ENCODE assay signal across 15 cellular contexts in the genomic region with DNA sequence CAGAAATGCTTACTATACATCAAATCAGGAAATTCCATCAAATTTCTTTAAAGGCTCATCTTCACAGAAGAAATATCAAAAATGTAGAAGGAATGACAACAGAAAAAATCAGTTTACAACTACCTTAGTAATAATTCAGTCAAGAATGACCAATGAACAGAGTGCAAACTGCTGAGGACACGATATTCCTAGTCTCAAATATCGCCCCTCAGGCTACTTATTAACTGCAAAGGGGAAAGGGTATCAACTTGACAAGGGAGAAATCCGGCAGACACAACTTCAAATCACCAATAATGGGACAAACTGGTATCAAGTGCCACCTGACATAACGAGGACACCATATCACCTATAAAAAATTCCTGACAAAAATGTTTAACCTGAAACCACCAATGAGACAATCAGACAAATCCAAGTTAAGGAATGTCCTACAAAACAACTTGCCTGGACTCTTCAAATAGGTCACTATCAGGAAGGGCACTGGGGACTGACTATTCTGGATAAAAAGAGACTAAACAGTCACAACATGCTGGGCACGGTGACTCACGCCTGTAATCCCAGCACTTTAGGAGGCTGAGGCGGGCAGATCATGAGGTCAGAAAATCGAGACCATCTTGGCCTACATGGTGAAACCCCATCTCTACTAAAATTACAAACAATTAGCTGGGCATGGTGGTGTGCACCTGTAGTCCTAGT. TPM values are rescaled to one million over a fixed set of nuclear protein-coding genes. Genes with fewer than 3 reads are reported as not detected.
DNase-seq lines count a peak whose midpoint lies in the region; ATAC-seq and TF ChIP-seq lines count a peak whose summit lies in the region.
"Had no signal": no experiment of that assay in that cellular context is flagged by ENCODE, and none has a peak within 500 bp of the region (broad histone marks: within the 10 kb centered on the region; RNA-seq: fewer than 3 reads in every experiment).

No MANE protein-coding gene starts in this region.

- no peak for ATAC-seq in GM21390 (IDR thresholded peaks at IDR 0.05; ENCODE audit: unreplicated experiment)

- intact Hi-C loops in CD4-positive, alpha-beta memory T cell (cut with micrococcal nuclease): no loop called here
- intact Hi-C loops in activated naive CD4-positive, alpha-beta T cell treated with anti-CD3 and anti-CD28 coated beads for 36 hours (cut with micrococcal nuclease): no loop called here

- H3K23ac ChIP-seq in trophoblast cell (ENCODE audit: low read length): no peak overlapping the region

- H3K79me1 ChIP-seq in trophoblast cell (ENCODE audit: low read length): peaks cover 4% of the 10 kb centered on the region

- no peak overlapping the region for H3K18ac ChIP-seq in trophoblast cell (ENCODE audit: low read length)

- POLR2A ChIA-PET in CD4-positive, alpha-beta memory T cell (lab: Charles Lee; ENCODE audit: partially characterized antibody): no interaction called here

- peak overlapping the region; percentile 13 for H3K4ac ChIP-seq in trophoblast cell (ENCODE audit: low read depth, low read length)

- no peaks in the 10 kb centered on the region for H3K9me3 Mint-ChIP-seq in CD4-positive, alpha-beta memory T cell
- H3K9me3 Mint-ChIP-seq in chondrocyte (ENCODE audit: low read depth) (no peaks in the 10 kb centered on the region), glutamatergic neuron (ENCODE audit: unreplicated experiment) (peaks cover 2% of the 10 kb centered on the region)
- no peaks in the 10 kb centered on the region for H3K9me3 Mint-ChIP-seq in activated naive CD4-positive, alpha-beta T cell treated with anti-CD3 and anti-CD28 coated beads for 36 hours

- H3K4me3 Mint-ChIP-seq in CD4-positive, alpha-beta memory T cell: no peak overlapping the region
- no peak overlapping the region for H3K4me3 Mint-ChIP-seq in chondrocyte (ENCODE audit: unreplicated experiment)
- H3K4me3 Mint-ChIP-seq in glutamatergic neuron (ENCODE audit: unreplicated experiment): peak overlapping the region; percentile 49
- no peak overlapping the region for H3K4me3 Mint-ChIP-seq in activated naive CD4-positive, alpha-beta T cell treated with anti-CD3 and anti-CD28 coated beads for 36 hours

- H3K79me2 ChIP-seq in trophoblast cell (ENCODE audit: control insufficient read depth, insufficient read depth, low read length, poor library complexity): no peaks in the 10 kb centered on the region

- no peak overlapping the region for H2AK5ac ChIP-seq in trophoblast cell (ENCODE audit: low read length)

- H3K4me1 ChIP-seq in CD4-positive, alpha-beta memory T cell (ENCODE audit: insufficient read depth, low read length): no peaks in the 10 kb centered on the region
- H3K4me1 ChIP-seq in trophoblast cell (ENCODE audit: control insufficient read depth in 1 of 2, insufficient read depth in 2 of 2, low read length in 2 of 2): peaks cover 2 to 5% of the 10 kb centered on the region in 2 experiments
- H3K4me1 ChIP-seq: BLaER1 had no signal

- peak overlapping the region in 4 of 7 donors; percentile 39 to 82 (median 62) for H3K27ac Mint-ChIP-seq in CD4-positive, alpha-beta memory T cell
- H3K27ac Mint-ChIP-seq in chondrocyte (ENCODE audit: unreplicated experiment): peak overlapping the region; percentile 54
- peak overlapping the region; percentile 17 for H3K27ac Mint-ChIP-seq in glutamatergic neuron (ENCODE audit: unreplicated experiment)
- no peak overlapping the region for H3K27ac Mint-ChIP-seq in activated naive CD4-positive, alpha-beta T cell treated with anti-CD3 and anti-CD28 coated beads for 36 hours

- no peak for DNase-seq in CD4-positive, alpha-beta memory T cell
- DNase-seq in chondrocyte (ENCODE audit: low spot score): no peak
- no peak for DNase-seq in glutamatergic neuron
- DNase-seq in trophoblast cell: peak; percentile 11 to 24
- DNase-seq in activated naive CD4-positive, alpha-beta T cell treated with anti-CD3 and anti-CD28 coated beads for 36 hours: no peak
- no peak for DNase-seq in NCI-H2171 treated with DMSO at 0.1 percent for 48 hours (lab: John Stamatoyannopoulos, UW)
- no peak for DNase-seq in ACHN
- DNase-seq: AML-193, DMS53, GF-D8, HCEC 1CT had no signal

- no peak overlapping the region for H4K8ac ChIP-seq in trophoblast cell (ENCODE audit: low read depth, low read length)

- no peaks in the 10 kb centered on the region for H3K27me3 Mint-ChIP-seq in CD4-positive, alpha-beta memory T cell
- H3K27me3 Mint-ChIP-seq in chondrocyte (ENCODE audit: low read depth): no peaks in the 10 kb centered on the region
- H3K27me3 Mint-ChIP-seq in glutamatergic neuron (ENCODE audit: unreplicated experiment): no peaks in the 10 kb centered on the region
- no peaks in the 10 kb centered on the region for H3K27me3 Mint-ChIP-seq in activated naive CD4-positive, alpha-beta T cell treated with anti-CD3 and anti-CD28 coated beads for 36 hours (ENCODE audit: low read depth)

- CTCF ChIA-PET in CD4-positive, alpha-beta memory T cell (lab: Charles Lee; ENCODE audit: partially characterized antibody): no interaction called here
- CTCF ChIA-PET in activated naive CD4-positive, alpha-beta T cell treated with anti-CD3 and anti-CD28 coated beads for 36 hours (lab: Charles Lee): no interaction called here

- no peak overlapping the region for H2BK120ac ChIP-seq in trophoblast cell (ENCODE audit: insufficient read depth, low read length, poor library complexity)

- H2AFZ ChIP-seq in trophoblast cell (ENCODE audit: insufficient read depth, low read length, poor library complexity): no peak overlapping the region

- peaks cover 13 to 29% (median 19%) of the 10 kb centered on the region in 4 donors for H3K4me1 Mint-ChIP-seq in CD4-positive, alpha-beta memory T cell
- peaks cover 34% of the 10 kb centered on the region for H3K4me1 Mint-ChIP-seq in chondrocyte (ENCODE audit: low read depth)
- H3K4me1 Mint-ChIP-seq in glutamatergic neuron (ENCODE audit: low read depth, unreplicated experiment): peaks cover 26% of the 10 kb centered on the region
- peaks cover 6% of the 10 kb centered on the region for H3K4me1 Mint-ChIP-seq in activated naive CD4-positive, alpha-beta T cell treated with anti-CD3 and anti-CD28 coated beads for 36 hours (ENCODE audit: low read depth)

- no peak overlapping the region for H3K9ac ChIP-seq in trophoblast cell (ENCODE audit: low read length)
- H3K9ac ChIP-seq: BLaER1 had no signal

- H3K27ac ChIP-seq in CD4-positive, alpha-beta memory T cell (ENCODE audit: low read depth, low read length): no peak overlapping the region
- no peak overlapping the region for H3K27ac ChIP-seq in trophoblast cell (ENCODE audit: low read depth, low read length)
- H3K27ac ChIP-seq: 22Rv1, BLaER1, HL-60 had no signal

- no peak overlapping the region for H3K4me2 ChIP-seq in trophoblast cell (ENCODE audit: low read length)
- H3K4me2 ChIP-seq: BLaER1 had no signal

- TF ChIP-seq CTCF in chondrocyte (IDR thresholded peaks at IDR 0.05) (no peak), glutamatergic neuron (IDR thresholded peaks at IDR 0.05; ENCODE audit: partially characterized antibody, unreplicated experiment) (no peak)

- H3K36me3 ChIP-seq in CD4-positive, alpha-beta memory T cell (ENCODE audit: insufficient read depth, low read length): peaks cover 30% of the 10 kb centered on the region
- peaks cover 15 to 20% of the 10 kb centered on the region in 2 experiments for H3K36me3 ChIP-seq in trophoblast cell (ENCODE audit: control insufficient read depth in 1 of 2, insufficient read depth in 2 of 2, low read length in 2 of 2)

- H4K12ac ChIP-seq in trophoblast cell (ENCODE audit: low read depth, low read length): no peak overlapping the region

- no peaks in the 10 kb centered on the region for H3K27me3 ChIP-seq in CD4-positive, alpha-beta memory T cell (ENCODE audit: insufficient read depth, low read length)
- H3K27me3 ChIP-seq in trophoblast cell (ENCODE audit: insufficient read depth, low read length): no peaks in the 10 kb centered on the region
- H3K27me3 ChIP-seq: BLaER1 had no signal

- H2BK12ac ChIP-seq in trophoblast cell (ENCODE audit: low read length): no peak overlapping the region

- H3K36me3 Mint-ChIP-seq in CD4-positive, alpha-beta memory T cell: peaks cover 41 to 75% of the 10 kb centered on the region in 2 donors
- H3K36me3 Mint-ChIP-seq in chondrocyte (ENCODE audit: low read depth) (peaks cover 12% of the 10 kb centered on the region), glutamatergic neuron (ENCODE audit: unreplicated experiment) (no peaks in the 10 kb centered on the region)
- H3K36me3 Mint-ChIP-seq in activated naive CD4-positive, alpha-beta T cell treated with anti-CD3 and anti-CD28 coated beads for 36 hours (ENCODE audit: low read depth): peaks cover 45% of the 10 kb centered on the region

- H3K14ac ChIP-seq in trophoblast cell (ENCODE audit: low read length): no peak overlapping the region

- in situ Hi-C loops in ACHN (cut with HindIII; ENCODE audit: low pct_ligation_motif_present, low pct_unique_long_range_greater_than_20kb, low sequenced_read_pairs): no loop called here

- WGBS in trophoblast cell (ENCODE audit: extremely low coverage, insufficient coverage, insufficient read length): no CpG with 5 or more reads among the region's 8 CpGs

- H3K9me3 ChIP-seq in CD4-positive, alpha-beta memory T cell (ENCODE audit: control insufficient read depth in 1 of 2, low read length in 2 of 2): no peaks in the 10 kb centered on the region
- no peaks in the 10 kb centered on the region for H3K9me3 ChIP-seq in trophoblast cell (ENCODE audit: insufficient read depth, low read depth, low read length)
- H3K9me3 ChIP-seq: BLaER1 had no signal

- H3K4me3 ChIP-seq in CD4-positive, alpha-beta memory T cell (ENCODE audit: low read length in 2 of 2): no peak overlapping the region
- no peak overlapping the region for H3K4me3 ChIP-seq in trophoblast cell (ENCODE audit: low read depth, low read length)
- H3K4me3 ChIP-seq: BLaER1 had no signal

- no peak overlapping the region for H4K91ac ChIP-seq in trophoblast cell (ENCODE audit: low read depth, low read length)

- H2BK5ac ChIP-seq in trophoblast cell (ENCODE audit: low read depth, low read length, poor library complexity): no peak overlapping the region

RNA-seq across cellular contexts. Expression of gene COX7A2L, which starts 12.8 kb away (rescaled TPM):
- total RNA-seq in CD4-positive, alpha-beta memory T cell: 10 to 100 TPM; 77.2 to 77.7 TPM
- polyA plus RNA-seq in CD4-positive, alpha-beta memory T cell: 100 to 1,000 TPM; 170 to 267 TPM
- total RNA-seq in chondrocyte (79.5 to 105 TPM (median 102 TPM) in 3 replicates), glutamatergic neuron (ENCODE audit: unreplicated experiment) (98.8 TPM)
- 75.1 and 75.4 TPM in 2 replicates for polyA plus RNA-seq in trophoblast cell (2013)
- 100 to 1,000 TPM; 150 to 152 TPM for total RNA-seq in activated naive CD4-positive, alpha-beta T cell treated with anti-CD3 and anti-CD28 coated beads for 36 hours

Comparison
In these comparisons a context has a peak if more than half of its experiments do, and no peak if none do; other contexts are left out.
1. DNase-seq: peak in trophoblast cell (2 of 2); none in CD4-positive, alpha-beta memory T cell (0 of 5), chondrocyte (single experiment), glutamatergic neuron (single experiment), activated naive CD4-positive, alpha-beta T cell treated with anti-CD3 and anti-CD28 coated beads for 36 hours (single experiment), NCI-H2171 treated with DMSO at 0.1 percent for 48 hours (single experiment) and ACHN (single experiment).